In genomic region chr20:31680286-31681127, GRCh38 we compare ENCODE assay signal across 12 cellular contexts. TPM values are rescaled to one million over a fixed set of nuclear protein-coding genes. Genes with fewer than 3 reads are reported as not detected.
A peak's percentile ranks its signal among the peaks of the same experiment; 100 is the strongest.
DNase-seq lines count a peak whose midpoint lies in the region; ATAC-seq, FAIRE-seq and TF ChIP-seq lines count a peak whose summit lies in the region.
"Had no signal": no experiment of that assay in that cellular context is flagged by ENCODE, and none has a peak within 500 bp of the region (broad histone marks: within the 10 kb centered on the region; RNA-seq: fewer than 3 reads in every experiment).

No MANE protein-coding gene starts in this region.

- no peaks in the 10 kb centered on the region for H3K9me3 ChIP-seq in HepG2 (ENCODE audit: low read length)
- no peaks in the 10 kb centered on the region for H3K9me3 ChIP-seq in right lobe of liver
- H3K9me3 ChIP-seq in upper lobe of right lung: no peaks in the 10 kb centered on the region

- H3K36me3 Mint-ChIP-seq in activated CD4-positive, alpha-beta memory T cell treated with anti-CD3 and anti-CD28 coated beads for 36 hours: peaks cover 46% of the 10 kb centered on the region

- H3K27ac Mint-ChIP-seq in activated CD4-positive, alpha-beta memory T cell treated with anti-CD3 and anti-CD28 coated beads for 36 hours: peak overlapping the region; percentile 49

- H3K79me2 ChIP-seq in HepG2 (ENCODE audit: insufficient read depth, low read length): peaks cover 90% of the 10 kb centered on the region

- WGBS in HepG2 (ENCODE audit: low lambda C conversion rate): 84% methylated on average over 7 of the region's 7 CpGs
- WGBS in right lobe of liver (ENCODE audit: insufficient coverage, low coverage, low lambda C conversion rate, missing lambda C conversion rate): 67% methylated on average over 7 of the region's 7 CpGs

- H3K27ac ChIP-seq in HepG2 (ENCODE audit: extremely low read length, insufficient read depth, low read length) (peak overlapping the region; percentile 55), right lobe of liver (peak overlapping the region in 1 of 3 donors; percentile 29), upper lobe of right lung (peak overlapping the region; percentile 36)

- peaks cover 87% of the 10 kb centered on the region for H3K4me1 Mint-ChIP-seq in activated CD4-positive, alpha-beta memory T cell treated with anti-CD3 and anti-CD28 coated beads for 36 hours (ENCODE audit: low read depth)

- no TSS peak for BruUV-seq in HepG2 (replicated peaks; lab: Mats Ljungman, UMichigan)

- H3K27me3 Mint-ChIP-seq in activated CD4-positive, alpha-beta memory T cell treated with anti-CD3 and anti-CD28 coated beads for 36 hours: no peaks in the 10 kb centered on the region

- intact Hi-C loops in HepG2 (cut with micrococcal nuclease; ENCODE audit: unreplicated experiment) (no loop called here), right lobe of liver (cut with DNase I) (no loop called here), upper lobe of right lung (cut with DNase I) (no loop called here)
- intact Hi-C loops in activated CD4-positive, alpha-beta memory T cell treated with anti-CD3 and anti-CD28 coated beads for 36 hours (cut with micrococcal nuclease): no loop called here

- TF ChIP-seq CTCF in HepG2 (CRISPR knock-in tag; IDR thresholded peaks at IDR 0.05) (no peak), right lobe of liver (IDR thresholded peaks at IDR 0.05) (no peak), upper lobe of right lung (IDR thresholded peaks at IDR 0.05) (no peak)

- ATAC-seq in HepG2 (no peak), right lobe of liver (no peak), upper lobe of right lung (no peak), GM21381 (IDR thresholded peaks at IDR 0.05; ENCODE audit: unreplicated experiment) (no peak), GM19455 (IDR thresholded peaks at IDR 0.05; ENCODE audit: unreplicated experiment) (no peak)
- ATAC-seq: activated T-cell treated with anti-CD3 and anti-CD28 coated beads, Interleukin-2, amount 50 U/mL, for 4 hours had no signal

- in situ Hi-C loops in HepG2 (cut with HindIII; ENCODE audit: extremely low pct_ligation_motif_present, low pct_unique_long_range_greater_than_20kb): no loop called here

- H3K4me1 ChIP-seq in HepG2 (ENCODE audit: insufficient read depth, low read length) (peaks cover 96% of the 10 kb centered on the region), right lobe of liver (peaks cover 0 to 54% (median 20%) of the 10 kb centered on the region in 4 donors), upper lobe of right lung (peaks cover 88% of the 10 kb centered on the region)

- POLR2A ChIA-PET in HepG2 (lab: Yijun Ruan, JAX): interaction anchor here (1.0 to 20.7 kb wide), 8 partner anchors 8 to 58 kb away, joined by 3 to 643 read pairs (median 18); partner anchors contain the start of genes BCL2L1 and TPX2
- POLR2A ChIA-PET in activated CD4-positive, alpha-beta memory T cell treated with anti-CD3 and anti-CD28 coated beads for 36 hours (lab: Charles Lee): no interaction called here

- TF ChIP-seq EP300 in HepG2 (IDR thresholded peaks at IDR 0.05; ENCODE audit: low read depth in 2 of 2, low read length in 2 of 2) (no peak), HepG2 (CRISPR knock-in tag; IDR thresholded peaks at IDR 0.05; ENCODE audit: borderline replicate concordance) (no peak)

- H3K27me3 ChIP-seq in HepG2 (ENCODE audit: control insufficient read depth in 1 of 2, insufficient read depth in 2 of 2, low read length in 2 of 2): no peaks in the 10 kb centered on the region
- H3K27me3 ChIP-seq in right lobe of liver: no peaks in the 10 kb centered on the region
- no peaks in the 10 kb centered on the region for H3K27me3 ChIP-seq in upper lobe of right lung

- H4K20me1 ChIP-seq in HepG2 (ENCODE audit: insufficient read depth, low read length): peaks cover 49% of the 10 kb centered on the region

- H3K9me3 Mint-ChIP-seq in activated CD4-positive, alpha-beta memory T cell treated with anti-CD3 and anti-CD28 coated beads for 36 hours: no peaks in the 10 kb centered on the region
- H3K9me3 Mint-ChIP-seq: activated T-cell treated with anti-CD3 and anti-CD28 coated beads, Interleukin-2, amount 50 U/mL, for 4 hours had no signal

- TF ChIP-seq RAD21 in HepG2 (CRISPR knock-in tag; IDR thresholded peaks at IDR 0.05): no peak

- peak overlapping the region; percentile 5; the same call in 1 of the 2 replicates for H3K4me2 ChIP-seq in HepG2 (ENCODE audit: low read depth, low read length)

- H3K36me3 ChIP-seq in HepG2 (replicated peaks in 1 of 2; ENCODE audit: control insufficient read depth in 1 of 2, insufficient read depth in 2 of 2, low read length in 2 of 2): peaks cover 60 to 85% of the 10 kb centered on the region in 2 experiments
- H3K36me3 ChIP-seq in right lobe of liver: no peaks in the 10 kb centered on the region
- peaks cover 24% of the 10 kb centered on the region for H3K36me3 ChIP-seq in upper lobe of right lung

- peak in 1 of 2 experiments; percentile 14; a peak in 1 of 4 replicates for TF ChIP-seq POLR2A in HepG2 (IDR thresholded peaks at IDR 0.05; ENCODE audit: insufficient read depth in 1 of 2, low read depth in 2 of 2, low read length in 2 of 2)
- TF ChIP-seq POLR2A in right lobe of liver (IDR thresholded peaks at IDR 0.05): no peak

- DNase-seq in HepG2 (ENCODE audit: low spot score) (no peak), right lobe of liver (no peak), medulla oblongata (ENCODE audit: extremely low spot score) (peak; percentile 2), upper lobe of right lung (no peak), amniotic stem cell (lab: John Stamatoyannopoulos, UW) (no peak)
- DNase-seq in activated CD4-positive, alpha-beta memory T cell treated with anti-CD3 and anti-CD28 coated beads for 36 hours: no peak
- DNase-seq: activated T-cell treated with anti-CD3 and anti-CD28 coated beads, Interleukin-2, amount 50 U/mL, for 4 hours; NCI-H1105 had no signal

- H3K4me3 Mint-ChIP-seq in activated CD4-positive, alpha-beta memory T cell treated with anti-CD3 and anti-CD28 coated beads for 36 hours: no peak overlapping the region
- H3K4me3 Mint-ChIP-seq: activated T-cell treated with anti-CD3 and anti-CD28 coated beads, Interleukin-2, amount 50 U/mL, for 4 hours had no signal

- H2AFZ ChIP-seq in HepG2 (ENCODE audit: low read length): no peak overlapping the region

- FAIRE-seq in HepG2 (lab: Jason Lieb, UNC): no peak

- peak overlapping the region; percentile 1; the same call in 1 of the 2 replicates for H3K9ac ChIP-seq in HepG2 (ENCODE audit: insufficient read depth, low read depth, low read length)

- CTCF ChIA-PET in HepG2 (lab: Yijun Ruan, JAX; ENCODE audit: low intra/inter-chr PET ratio, low total read pairs): interaction anchor here (4.1 kb wide), 1 partner anchor 43 kb away, joined by 13 read pairs; the partner anchor contains the start of gene BCL2L1
- CTCF ChIA-PET in activated CD4-positive, alpha-beta memory T cell treated with anti-CD3 and anti-CD28 coated beads for 36 hours (lab: Charles Lee): interaction anchor here (0.8 to 1.9 kb wide), 5 partner anchors 16 to 43 kb away, joined by 3 to 11 read pairs (median 7); partner anchors contain the start of gene BCL2L1

- H3K4me3 ChIP-seq in HepG2 (replicated peaks in 1 of 3; ENCODE audit: insufficient read depth in 1 of 3, low read depth in 2 of 3, low read length in 3 of 3) (no peak overlapping the region), right lobe of liver (no peak overlapping the region), upper lobe of right lung (no peak overlapping the region)

RNA-seq across cellular contexts. Expression of gene BCL2L1, which starts 42.2 kb away (rescaled TPM):
- total RNA-seq in HepG2 (2016; rRNA removed; fragmentation: Illumina TruSeq; extraction: Trizol): 164 and 200 TPM in 2 replicates
- total RNA-seq in HepG2 (2016; cell fraction: cytosol; rRNA removed; fragmentation: Illumina TruSeq; extraction: Trizol; ENCODE audit: low read depth): 60.9 and 61.0 TPM in 2 replicates
- 169 and 173 TPM in 2 replicates for total RNA-seq in HepG2 (2016; cell fraction: insoluble cytoplasmic fraction; rRNA removed; fragmentation: Illumina TruSeq; extraction: Trizol)
- total RNA-seq in HepG2 (2016; cell fraction: membrane; rRNA removed; fragmentation: Illumina TruSeq; extraction: Trizol): 190 and 201 TPM in 2 replicates
- total RNA-seq in HepG2 (2016; cell fraction: nucleus; rRNA removed; fragmentation: Illumina TruSeq; extraction: Trizol): 135 and 148 TPM in 2 replicates
- 258 and 259 TPM in 2 replicates for polyA plus RNA-seq in HepG2 (2011; rRNA removed)
- polyA plus RNA-seq in HepG2 (2011; cell fraction: cytosol; rRNA removed): 215 and 224 TPM in 2 replicates
- 123 and 146 TPM in 2 replicates for polyA plus RNA-seq in HepG2 (2011; cell fraction: nucleus; rRNA removed)
- 184 and 192 TPM in 2 replicates for polyA plus RNA-seq in HepG2 (2012)
- 77.5 and 91.4 TPM in 2 replicates for polyA plus RNA-seq in HepG2 (2016; cell fraction: cytosol; fragmentation: Illumina TruSeq; extraction: Trizol; ENCODE audit: low read depth)
- 214 and 252 TPM in 2 replicates for polyA plus RNA-seq in HepG2 (2016; cell fraction: insoluble cytoplasmic fraction; fragmentation: Illumina TruSeq; extraction: Trizol; ENCODE audit: low read depth)
- polyA plus RNA-seq in HepG2 (2016; cell fraction: membrane; fragmentation: Illumina TruSeq; extraction: Trizol; ENCODE audit: low read depth): 208 and 211 TPM in 2 replicates
- 168 and 174 TPM in 2 replicates for polyA plus RNA-seq in HepG2 (2016; cell fraction: nucleus; fragmentation: Illumina TruSeq; extraction: Trizol; ENCODE audit: insufficient read depth, low read depth)
- 34.8 and 259 TPM in 2 replicates for polyA minus RNA-seq in HepG2 (2011; rRNA and poly(A)+ RNA removed; ENCODE audit: low replicate concordance)
- polyA minus RNA-seq in HepG2 (2011; cell fraction: cytosol; rRNA and poly(A)+ RNA removed): 124 TPM in 2 replicates
- 215 and 221 TPM in 2 replicates for polyA minus RNA-seq in HepG2 (2011; cell fraction: nucleus; rRNA and poly(A)+ RNA removed)
- total RNA-seq in right lobe of liver: 10 to 100 TPM; 30.5 to 96.1 (median 63.4) TPM
- total RNA-seq in activated CD4-positive, alpha-beta memory T cell treated with anti-CD3 and anti-CD28 coated beads for 36 hours: 100 to 1,000 TPM; 126 to 129 TPM
- total RNA-seq in upper lobe of right lung: 174 TPM

RNA-seq across cellular contexts. Expression of gene COX4I2, which starts 42.8 kb away (rescaled TPM):
- total RNA-seq in HepG2 (2016; rRNA removed; fragmentation: Illumina TruSeq; extraction: Trizol): not detected in 2 replicates
- total RNA-seq in HepG2 (2016; cell fraction: cytosol; rRNA removed; fragmentation: Illumina TruSeq; extraction: Trizol; ENCODE audit: low read depth): not detected in 2 replicates
- not detected in 2 replicates for total RNA-seq in HepG2 (2016; cell fraction: insoluble cytoplasmic fraction; rRNA removed; fragmentation: Illumina TruSeq; extraction: Trizol)
- not detected in 2 replicates for total RNA-seq in HepG2 (2016; cell fraction: membrane; rRNA removed; fragmentation: Illumina TruSeq; extraction: Trizol)
- not detected in 2 replicates for total RNA-seq in HepG2 (2016; cell fraction: nucleus; rRNA removed; fragmentation: Illumina TruSeq; extraction: Trizol)
- 0.74 and 1.1 TPM in 2 replicates for polyA plus RNA-seq in HepG2 (2011; rRNA removed)
- polyA plus RNA-seq in HepG2 (2011; cell fraction: cytosol; rRNA removed): 0.97 and 1.4 TPM in 2 replicates
- polyA plus RNA-seq in HepG2 (2011; cell fraction: nucleus; rRNA removed): 0.31 TPM in 1 of 2 replicates, not detected in the other
- 0.61 and 0.68 TPM in 2 replicates for polyA plus RNA-seq in HepG2 (2012)
- not detected in 2 replicates for polyA plus RNA-seq in HepG2 (2016; cell fraction: cytosol; fragmentation: Illumina TruSeq; extraction: Trizol; ENCODE audit: low read depth)
- polyA plus RNA-seq in HepG2 (2016; cell fraction: insoluble cytoplasmic fraction; fragmentation: Illumina TruSeq; extraction: Trizol; ENCODE audit: low read depth): not detected in 2 replicates
- polyA plus RNA-seq in HepG2 (2016; cell fraction: membrane; fragmentation: Illumina TruSeq; extraction: Trizol; ENCODE audit: low read depth): not detected in 2 replicates
- polyA plus RNA-seq in HepG2 (2016; cell fraction: nucleus; fragmentation: Illumina TruSeq; extraction: Trizol; ENCODE audit: insufficient read depth, low read depth): not detected in 2 replicates
- not detected in 2 replicates for polyA minus RNA-seq in HepG2 (2011; rRNA and poly(A)+ RNA removed; ENCODE audit: low replicate concordance)
- not detected in 2 replicates for polyA minus RNA-seq in HepG2 (2011; cell fraction: cytosol; rRNA and poly(A)+ RNA removed)
- not detected in 2 replicates for polyA minus RNA-seq in HepG2 (2011; cell fraction: nucleus; rRNA and poly(A)+ RNA removed)
- not detected for total RNA-seq in right lobe of liver
- not detected for total RNA-seq in activated CD4-positive, alpha-beta memory T cell treated with anti-CD3 and anti-CD28 coated beads for 36 hours
- 19.1 TPM for total RNA-seq in upper lobe of right lung
- total RNA-seq: activated T-cell treated with anti-CD3 and anti-CD28 coated beads, Interleukin-2, amount 50 U/mL, for 4 hours; mononuclear cell; T-helper 1 cell treated with Interleukin-12 subunit alpha and Interleukin-12 subunit beta and Interleukin-4 antibody, amounts not matched to agents 30 ng/mL and 1 ng/mL, for 36 hours had no signal

RNA-seq across cellular contexts. Expression of gene TPX2, which starts 58.6 kb away (rescaled TPM):
- 124 and 190 TPM in 2 replicates for total RNA-seq in HepG2 (2016; rRNA removed; fragmentation: Illumina TruSeq; extraction: Trizol)
- total RNA-seq in HepG2 (2016; cell fraction: cytosol; rRNA removed; fragmentation: Illumina TruSeq; extraction: Trizol; ENCODE audit: low read depth): 19.7 and 21.4 TPM in 2 replicates
- 123 and 174 TPM in 2 replicates for total RNA-seq in HepG2 (2016; cell fraction: insoluble cytoplasmic fraction; rRNA removed; fragmentation: Illumina TruSeq; extraction: Trizol)
- total RNA-seq in HepG2 (2016; cell fraction: membrane; rRNA removed; fragmentation: Illumina TruSeq; extraction: Trizol): 59.2 and 59.7 TPM in 2 replicates
- total RNA-seq in HepG2 (2016; cell fraction: nucleus; rRNA removed; fragmentation: Illumina TruSeq; extraction: Trizol): 91.9 and 95.0 TPM in 2 replicates
- 20.0 and 34.3 TPM in 2 replicates for polyA plus RNA-seq in HepG2 (2011; rRNA removed)
- polyA plus RNA-seq in HepG2 (2011; cell fraction: cytosol; rRNA removed): 21.1 and 21.9 TPM in 2 replicates
- 16.5 and 21.6 TPM in 2 replicates for polyA plus RNA-seq in HepG2 (2011; cell fraction: nucleus; rRNA removed)
- 28.3 and 61.6 TPM in 2 replicates for polyA plus RNA-seq in HepG2 (2012)
- 8.4 and 9.3 TPM in 2 replicates for polyA plus RNA-seq in HepG2 (2016; cell fraction: cytosol; fragmentation: Illumina TruSeq; extraction: Trizol; ENCODE audit: low read depth)
- 186 and 207 TPM in 2 replicates for polyA plus RNA-seq in HepG2 (2016; cell fraction: insoluble cytoplasmic fraction; fragmentation: Illumina TruSeq; extraction: Trizol; ENCODE audit: low read depth)
- polyA plus RNA-seq in HepG2 (2016; cell fraction: membrane; fragmentation: Illumina TruSeq; extraction: Trizol; ENCODE audit: low read depth): 30.8 and 32.2 TPM in 2 replicates
- 122 and 124 TPM in 2 replicates for polyA plus RNA-seq in HepG2 (2016; cell fraction: nucleus; fragmentation: Illumina TruSeq; extraction: Trizol; ENCODE audit: insufficient read depth, low read depth)
- polyA minus RNA-seq in HepG2 (2011; rRNA and poly(A)+ RNA removed; ENCODE audit: low replicate concordance): 23.1 and 74.5 TPM in 2 replicates
- 31.8 and 39.1 TPM in 2 replicates for polyA minus RNA-seq in HepG2 (2011; cell fraction: cytosol; rRNA and poly(A)+ RNA removed)
- polyA minus RNA-seq in HepG2 (2011; cell fraction: nucleus; rRNA and poly(A)+ RNA removed): 42.3 and 53.4 TPM in 2 replicates
- 1 to 10 TPM in 5 of 6 experiments, under 1 TPM in 1; 0.56 to 8.3 (median 2.8) TPM for total RNA-seq in right lobe of liver
- total RNA-seq in activated CD4-positive, alpha-beta memory T cell treated with anti-CD3 and anti-CD28 coated beads for 36 hours: 100 to 1,000 TPM; 149 TPM
- 1.6 TPM for total RNA-seq in upper lobe of right lung

Comparison
In these comparisons a context has a peak if more than half of its experiments do, and no peak if none do; other contexts are left out.
1. RNA of gene COX4I2, which starts 42.8 kb away (total RNA-seq): 19.1 TPM in upper lobe of right lung (single experiment); not detected in HepG2, not detected in right lobe of liver and not detected in activated CD4-positive, alpha-beta memory T cell treated with anti-CD3 and anti-CD28 coated beads for 36 hours; every median in the first group is over 10 times any median in the second.